ENCODE assay signal across 17 cellular contexts in the genomic region with DNA sequence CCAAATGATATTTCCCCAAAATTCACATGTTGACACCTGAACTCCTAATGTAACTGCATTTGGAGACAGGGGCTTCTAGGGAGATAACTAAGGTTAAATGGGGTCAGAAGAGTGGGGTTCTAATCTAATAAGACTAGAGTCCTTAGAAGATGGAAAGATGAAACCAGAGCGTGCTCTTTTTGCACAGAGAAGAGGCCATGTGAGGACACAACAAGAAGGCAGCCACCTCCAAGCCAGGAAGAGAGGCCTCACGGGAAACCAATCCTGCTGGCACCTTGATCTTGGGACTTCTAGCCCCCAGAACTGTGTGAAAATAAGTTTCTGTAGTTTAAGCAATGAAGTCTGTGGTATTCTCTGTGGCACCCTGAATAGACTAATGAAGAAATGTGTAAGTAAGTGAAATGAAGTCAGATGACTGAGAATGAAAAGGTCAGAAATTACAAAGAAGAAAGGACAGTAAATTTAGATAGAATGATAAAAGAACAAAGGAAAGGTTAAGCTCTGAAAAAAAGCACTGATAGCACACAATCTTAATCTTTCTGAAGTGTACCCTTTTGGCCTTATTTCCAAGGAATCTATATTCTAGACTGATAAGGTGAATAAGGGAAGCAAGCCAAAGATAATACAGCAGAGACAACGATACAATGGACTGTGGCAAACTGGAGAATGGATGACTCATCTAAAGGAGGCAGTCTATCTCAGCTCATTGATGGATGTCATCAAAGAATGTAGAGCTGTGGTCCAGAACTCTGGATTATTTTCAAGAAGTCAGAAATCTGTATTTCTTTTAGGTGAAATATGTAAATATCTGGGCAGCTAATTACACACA.
DNase-seq lines count a peak whose midpoint lies in the region; ATAC-seq and TF ChIP-seq lines count a peak whose summit lies in the region.
"Had no signal": no experiment of that assay in that cellular context is flagged by ENCODE, and none has a peak within 500 bp of the region (broad histone marks: within the 10 kb centered on the region; RNA-seq: fewer than 3 reads in every experiment).

No MANE protein-coding gene starts in this region.

- in situ Hi-C loops in astrocyte of the spinal cord (cut with HindIII; ENCODE audit: low sequenced_read_pairs), result no loop called here
- in situ Hi-C loops in GM13977 (cut with MboI; ENCODE audit: low pct_unique_long_range_greater_than_20kb, low sequenced_read_pairs, unreplicated experiment), result no loop called here

- TF ChIP-seq CTCF in astrocyte of the spinal cord (IDR thresholded peaks at IDR 0.05; ENCODE audit: low read depth, low read length), result no peak
- TF ChIP-seq CTCF in GM13977 (IDR thresholded peaks at IDR 0.05; ENCODE audit: extremely low read depth, insufficient read depth, missing control alignments), result no peak

- H3K4me3 ChIP-seq in astrocyte of the spinal cord (ENCODE audit: low read depth, low read length), result no peak overlapping the region
- H3K4me3 ChIP-seq: lung, SK-N-MC, upper lobe of left lung had no signal

- DNase-seq in NCI-H82 (lab: John Stamatoyannopoulos, UW) (peak; percentile 9), NCI-H82 treated with DMSO at 0.1 percent for 48 hours (lab: John Stamatoyannopoulos, UW; ENCODE audit: unreplicated experiment) (no peak), M059J (ENCODE audit: low read depth) (peak; percentile 73), astrocyte of the spinal cord (ENCODE audit: low read depth, low spot score) (peak; percentile 40), myocyte (ENCODE audit: low read depth) (peak; percentile 7), GM13977 (ENCODE audit: low spot score) (no peak), GM19238 (ENCODE audit: insufficient read length, low spot score) (no peak)
- DNase-seq: activated CD4-positive, CD25-positive, alpha-beta regulatory T cell; aorta; DMS79; endodermal cell; hypothalamus; nucleus accumbens; upper lobe of left lung had no signal

- ATAC-seq in GM18520 (IDR thresholded peaks at IDR 0.05; ENCODE audit: unreplicated experiment), result no peak

Comparison
In these comparisons a context has a peak if more than half of its experiments do, and no peak if none do; other contexts are left out.
1. DNase-seq: peak in NCI-H82 (single experiment), M059J (single experiment), astrocyte of the spinal cord (single experiment) and myocyte (single experiment); none in NCI-H82 treated with DMSO at 0.1 percent for 48 hours (single experiment), GM13977 (single experiment) and GM19238 (single experiment).